In genomic region chr10:68301301-68301700, GRCh38 we compare ENCODE assay signal across 16 cellular contexts. TPM values are rescaled to one million over a fixed set of nuclear protein-coding genes. Genes with fewer than 3 reads are reported as not detected.
DNase-seq lines count a peak whose midpoint lies in the region; ATAC-seq and TF ChIP-seq lines count a peak whose summit lies in the region.
"Had no signal": no experiment of that assay in that cellular context is flagged by ENCODE, and none has a peak within 500 bp of the region (broad histone marks: within the 10 kb centered on the region; RNA-seq: fewer than 3 reads in every experiment).

No MANE protein-coding gene starts in this region.

- no peak overlapping the region for H2BK5ac ChIP-seq in H9 (ENCODE audit: insufficient read length, low read length)

- no peaks in the 10 kb centered on the region for H3K23me2 ChIP-seq in H9 (ENCODE audit: insufficient read length, low read depth, low read length, poor library complexity, severe bottlenecking)

- H2AFZ ChIP-seq in H9 (ENCODE audit: low read length) (no peak overlapping the region), OCI-LY3 (ENCODE audit: low read depth, low read length) (no peak overlapping the region)

- WGBS in H9 (ENCODE audit: extremely low coverage, insufficient read length, low lambda C conversion rate), result no CpG with 5 or more reads among the region's 3 CpGs

- no peak for DNase-seq in H9
- DNase-seq in left lobe of liver (ENCODE audit: low spot score), result no peak
- DNase-seq in stimulated activated naive B cell treated with anti-CD40 and anti-IgM and Interleukin-4, amounts not matched to agents 10 μg/mL and 1 μg/mL and 100 μg/mL, for 72 hours, result no peak
- no peak for DNase-seq in effector CD8-positive, alpha-beta T cell (lab: John Stamatoyannopoulos, UW)
- DNase-seq in DMS114 treated with DMSO at 0.1 percent for 48 hours (lab: John Stamatoyannopoulos, UW; ENCODE audit: unreplicated experiment), result no peak
- DNase-seq in progenitor cell of endocrine pancreas (ENCODE audit: low spot score, unreplicated experiment), result no peak
- DNase-seq: EL, NCI-H1417, NCI-H187 treated with DMSO at 0.1 percent for 48 hours, NCI-H446, T-helper 1 cell had no signal

- H3K27ac ChIP-seq in H9 (ENCODE audit: insufficient read length, low read depth, low read length) (no peak overlapping the region), OCI-LY3 (ENCODE audit: low read length) (no peak overlapping the region)
- H3K27ac ChIP-seq: SK-N-MC had no signal

- H3K27ac Mint-ChIP-seq in H9 (no peak overlapping the region), progenitor cell of endocrine pancreas (no peak overlapping the region)
- no peak overlapping the region for H3K27ac Mint-ChIP-seq in stimulated activated naive B cell treated with anti-CD40 and anti-IgM and Interleukin-4, amounts not matched to agents 10 μg/mL and 1 μg/mL and 100 μg/mL, for 72 hours

- no peaks in the 10 kb centered on the region for H4K20me1 ChIP-seq in H9 (ENCODE audit: control insufficient read depth, insufficient read depth, insufficient read length)
- H4K20me1 ChIP-seq in OCI-LY3 (ENCODE audit: insufficient read depth, low read length), result no peaks in the 10 kb centered on the region

- H3K4me3 ChIP-seq in OCI-LY3 (ENCODE audit: low read length), result no peak overlapping the region
- H3K4me3 ChIP-seq: SK-N-MC had no signal

- no peak overlapping the region for H3T11ph ChIP-seq in H9 (ENCODE audit: low read length)

- H2BK120ac ChIP-seq in H9 (ENCODE audit: low read depth, low read length, poor library complexity, severe bottlenecking), result peak overlapping the region; percentile 36

- H3K36me3 ChIP-seq in OCI-LY3 (replicated peaks; ENCODE audit: low read depth, low read length), result no peaks in the 10 kb centered on the region

- H3K79me1 ChIP-seq in H9 (ENCODE audit: insufficient read depth, low read depth, low read length, poor library complexity, severe bottlenecking), result no peaks in the 10 kb centered on the region

- no peaks in the 10 kb centered on the region for H3K79me2 ChIP-seq in H9 (ENCODE audit: insufficient read depth, low read length)
- no peaks in the 10 kb centered on the region for H3K79me2 ChIP-seq in OCI-LY3 (ENCODE audit: low read length)

- H3K4me2 ChIP-seq in H9 (ENCODE audit: insufficient read depth, insufficient read length, low read length) (no peak overlapping the region), OCI-LY3 (ENCODE audit: low read length) (peak overlapping the region; percentile 96)

- H3K4me1 ChIP-seq in H9 (ENCODE audit: insufficient read depth, low read length) (no peaks in the 10 kb centered on the region), OCI-LY3 (ENCODE audit: low read length) (peaks cover 36% of the 10 kb centered on the region)

- no peak overlapping the region for H4K91ac ChIP-seq in H9 (ENCODE audit: insufficient read length, low read depth, low read length)

- H3K9me3 ChIP-seq in H9 (ENCODE audit: control insufficient read depth, low read depth, low read length) (no peaks in the 10 kb centered on the region), OCI-LY3 (ENCODE audit: insufficient read depth, low read length) (peaks cover 6% of the 10 kb centered on the region; the same call in 1 of the 2 replicates)

- H2AK5ac ChIP-seq in H9 (ENCODE audit: insufficient read length, low read length), result no peak overlapping the region

- H3K18ac ChIP-seq in H9 (ENCODE audit: insufficient read length, low read depth, low read length), result no peak overlapping the region

- H3K23ac ChIP-seq in H9 (ENCODE audit: insufficient read length, low read depth, low read length), result no peak overlapping the region

- H2BK15ac ChIP-seq in H9 (ENCODE audit: low read depth, low read length), result no peak overlapping the region

- H4K5ac ChIP-seq in H9 (ENCODE audit: insufficient read length, low read depth, low read length), result no peak overlapping the region

- no peak overlapping the region for H3K14ac ChIP-seq in H9 (ENCODE audit: insufficient read depth, low read length)

- H3K27me3 ChIP-seq in H9 (ENCODE audit: insufficient read depth, low read length) (no peaks in the 10 kb centered on the region), OCI-LY3 (ENCODE audit: low read depth, low read length) (no peaks in the 10 kb centered on the region)

- ATAC-seq in left lobe of liver (peak; percentile 11), HG03457 (IDR thresholded peaks at IDR 0.05; ENCODE audit: unreplicated experiment) (no peak)
- peak; percentile 33 to 53 for ATAC-seq in stimulated activated naive B cell treated with anti-CD40 and anti-IgM and Interleukin-4, amounts not matched to agents 10 μg/mL and 1 μg/mL and 100 μg/mL, for 72 hours (replicated peaks)
- ATAC-seq: Panc1, Right ventricle myocardium inferior had no signal

- H3K9me3 Mint-ChIP-seq in H9 (no peaks in the 10 kb centered on the region), progenitor cell of endocrine pancreas (ENCODE audit: low read depth) (no peaks in the 10 kb centered on the region)
- H3K9me3 Mint-ChIP-seq in stimulated activated naive B cell treated with anti-CD40 and anti-IgM and Interleukin-4, amounts not matched to agents 10 μg/mL and 1 μg/mL and 100 μg/mL, for 72 hours, result no peaks in the 10 kb centered on the region

- no peak overlapping the region for H3K4ac ChIP-seq in H9 (ENCODE audit: low read depth, low read length)

- H3K9ac ChIP-seq in H9 (ENCODE audit: extremely low read depth, insufficient read length, low read length) (no peak overlapping the region), OCI-LY3 (ENCODE audit: low read length) (no peak overlapping the region)

- no peak overlapping the region for H2BK20ac ChIP-seq in H9 (ENCODE audit: low read depth, low read length, poor library complexity, severe bottlenecking)

- TF ChIP-seq CTCF in H9 (conservative IDR thresholded peaks at IDR 0.05), result no peak
- TF ChIP-seq CTCF in OCI-LY3 (IDR thresholded peaks at IDR 0.05; ENCODE audit: low read depth, low read length), result no peak
- TF ChIP-seq CTCF in progenitor cell of endocrine pancreas (IDR thresholded peaks at IDR 0.05; ENCODE audit: unreplicated experiment), result no peak

- no peaks in the 10 kb centered on the region for H3K27me3 Mint-ChIP-seq in H9 (ENCODE audit: low read depth)
- no peaks in the 10 kb centered on the region for H3K27me3 Mint-ChIP-seq in stimulated activated naive B cell treated with anti-CD40 and anti-IgM and Interleukin-4, amounts not matched to agents 10 μg/mL and 1 μg/mL and 100 μg/mL, for 72 hours
- no peaks in the 10 kb centered on the region for H3K27me3 Mint-ChIP-seq in progenitor cell of endocrine pancreas

- H3K36me3 Mint-ChIP-seq in H9 (ENCODE audit: insufficient read depth in 1 of 3, low read depth in 3 of 3), result no peaks in the 10 kb centered on the region
- no peaks in the 10 kb centered on the region for H3K36me3 Mint-ChIP-seq in stimulated activated naive B cell treated with anti-CD40 and anti-IgM and Interleukin-4, amounts not matched to agents 10 μg/mL and 1 μg/mL and 100 μg/mL, for 72 hours
- no peaks in the 10 kb centered on the region for H3K36me3 Mint-ChIP-seq in progenitor cell of endocrine pancreas (ENCODE audit: insufficient read depth)

- H3K4me3 Mint-ChIP-seq in H9, result no peak overlapping the region
- H3K4me3 Mint-ChIP-seq in stimulated activated naive B cell treated with anti-CD40 and anti-IgM and Interleukin-4, amounts not matched to agents 10 μg/mL and 1 μg/mL and 100 μg/mL, for 72 hours, result peak overlapping the region; percentile 6 to 25
- H3K4me3 Mint-ChIP-seq in progenitor cell of endocrine pancreas (ENCODE audit: low read depth), result no peak overlapping the region

- no peak overlapping the region for H4K8ac ChIP-seq in H9 (replicated peaks; ENCODE audit: insufficient read length, low read depth, low read length)

- H2BK12ac ChIP-seq in H9 (ENCODE audit: insufficient read length, low read depth, low read length), result no peak overlapping the region

- H3K56ac ChIP-seq in H9 (ENCODE audit: insufficient read length, low read depth, low read length), result no peak overlapping the region

- H3K4me1 Mint-ChIP-seq in H9 (peaks cover 8 to 13% of the 10 kb centered on the region in 2 experiments), progenitor cell of endocrine pancreas (ENCODE audit: low read depth) (peaks cover 8% of the 10 kb centered on the region)
- H3K4me1 Mint-ChIP-seq in stimulated activated naive B cell treated with anti-CD40 and anti-IgM and Interleukin-4, amounts not matched to agents 10 μg/mL and 1 μg/mL and 100 μg/mL, for 72 hours, result peaks cover 24 to 30% of the 10 kb centered on the region in 2 donors

RNA-seq across cellular contexts. Expression of gene HNRNPH3, which starts 30.6 kb away (rescaled TPM):
- total RNA-seq in H9 (2021), result 234 and 244 TPM in 2 replicates
- total RNA-seq in left lobe of liver, result 26.8 TPM
- total RNA-seq in progenitor cell of endocrine pancreas, result 222 and 225 TPM in 2 replicates

RNA-seq across cellular contexts. Expression of gene PBLD, which starts 31.4 kb away (rescaled TPM):
- total RNA-seq in H9 (2021) (2.4 and 3.5 TPM in 2 replicates), left lobe of liver (126 TPM), progenitor cell of endocrine pancreas (9.6 and 11.1 TPM in 2 replicates)

Comparison
In these comparisons a context has a peak if more than half of its experiments do, and no peak if none do; other contexts are left out.
1. H3K4me3 Mint-ChIP-seq: peak in stimulated activated naive B cell treated with anti-CD40 and anti-IgM and Interleukin-4, amounts not matched to agents 10 μg/mL and 1 μg/mL and 100 μg/mL, for 72 hours (2 of 2); none in H9 (0 of 2) and progenitor cell of endocrine pancreas (single experiment).
2. RNA of gene PBLD, which starts 31.4 kb away (total RNA-seq): 126 TPM in left lobe of liver (single experiment); 9.6 to 11.1 TPM in progenitor cell of endocrine pancreas and 2.4 to 3.5 TPM in H9; every median in the first group is over 10 times any median in the second.